ENCODE assay signal across 10 cellular contexts in genomic region chr2:9737053-9737875, GRCh38.
DNase-seq lines count a peak whose midpoint lies in the region; ATAC-seq and TF ChIP-seq lines count a peak whose summit lies in the region.
"Had no signal": no experiment of that assay in that cellular context is flagged by ENCODE, and none has a peak within 500 bp of the region (broad histone marks: within the 10 kb centered on the region; RNA-seq: fewer than 3 reads in every experiment).

No MANE protein-coding gene starts in this region.

- H3K27ac ChIP-seq in WERI-Rb-1 (no peak overlapping the region), right cardiac atrium (ENCODE audit: low read length) (no peak overlapping the region), upper lobe of left lung (no peak overlapping the region)

- peaks cover 19% of the 10 kb centered on the region for H3K9me3 ChIP-seq in WERI-Rb-1 (ENCODE audit: severe bottlenecking)
- no peaks in the 10 kb centered on the region for H3K9me3 ChIP-seq in right cardiac atrium (ENCODE audit: control insufficient read depth, low read length)
- peaks cover 0 to 7% (median 3%) of the 10 kb centered on the region in 4 donors for H3K9me3 ChIP-seq in upper lobe of left lung

- H3K4me3 ChIP-seq in WERI-Rb-1 (ENCODE audit: low read depth, low read length) (no peak overlapping the region), right cardiac atrium (ENCODE audit: low read length) (no peak overlapping the region), upper lobe of left lung (no peak overlapping the region)

- TF ChIP-seq POLR2A in upper lobe of left lung (IDR thresholded peaks at IDR 0.05): no peak

- peaks cover 5% of the 10 kb centered on the region for H3K4me1 ChIP-seq in right cardiac atrium (ENCODE audit: control insufficient read depth, insufficient read depth, low read length)
- H3K4me1 ChIP-seq in upper lobe of left lung: peaks cover 0 to 17% (median 5%) of the 10 kb centered on the region in 4 donors

- peak; percentile 25 for DNase-seq in NCI-H1694 treated with DMSO at 0.1 percent for 48 hours (lab: John Stamatoyannopoulos, UW)
- DNase-seq in NCI-H1694 (lab: John Stamatoyannopoulos, UW): no peak
- peak; percentile 92 for DNase-seq in HEK293T (ENCODE audit: extremely low spot score)
- no peak for DNase-seq in WERI-Rb-1
- DNase-seq in immature natural killer cell: no peak
- DNase-seq in right cardiac atrium: no peak
- no peak for DNase-seq in upper lobe of left lung
- DNase-seq: activated effector memory CD4-positive, alpha-beta T cell treated with anti-CD3 and anti-CD28 coated beads, Interleukin-2, amount 50 U/mL, for 16 hours; mammary epithelial cell had no signal

- H3K36me3 ChIP-seq in WERI-Rb-1 (no peaks in the 10 kb centered on the region), upper lobe of left lung (no peaks in the 10 kb centered on the region)

- H3K4me1 Mint-ChIP-seq in immature natural killer cell: peaks cover 52 to 74% of the 10 kb centered on the region in 2 donors

- peaks cover 0 to 5% (median 3%) of the 10 kb centered on the region in 6 donors for H3K9me3 Mint-ChIP-seq in immature natural killer cell

- WGBS in right cardiac atrium: 67% methylated on average over 9 of the region's 9 CpGs
- WGBS in upper lobe of left lung, 2 donors: 79 to 85% methylated on average over 6 to 8 of the region's 9 CpGs

- intact Hi-C loops in right cardiac atrium (cut with DNase I): no loop called here

- peak overlapping the region in 1 of 5 donors; percentile 87 for H3K4me3 Mint-ChIP-seq in immature natural killer cell

- H3K27me3 ChIP-seq in WERI-Rb-1 (ENCODE audit: insufficient read depth, low read depth, severe bottlenecking) (no peaks in the 10 kb centered on the region), right cardiac atrium (ENCODE audit: control insufficient read depth, insufficient read depth) (no peaks in the 10 kb centered on the region), upper lobe of left lung (no peaks in the 10 kb centered on the region)

- H3K36me3 Mint-ChIP-seq in immature natural killer cell: peaks cover 3 to 6% (median 4%) of the 10 kb centered on the region in 3 donors

- no peak for TF ChIP-seq EP300 in upper lobe of left lung (IDR thresholded peaks at IDR 0.05)

- no peak for ATAC-seq in right cardiac atrium
- no peak for ATAC-seq in HG03135 (IDR thresholded peaks at IDR 0.05; ENCODE audit: unreplicated experiment)
- no peak for ATAC-seq in upper lobe of left lung (ENCODE audit: low FRiP score in 2 of 2)

- POLR2A ChIA-PET in HEK293T (lab: Yijun Ruan, JAX): no interaction called here

- CTCF ChIA-PET in HEK293T (lab: Yijun Ruan, JAX): no interaction called here

- H3K27ac Mint-ChIP-seq in immature natural killer cell: peak overlapping the region; percentile 26 to 99 (median 84)

- TF ChIP-seq CTCF in WERI-Rb-1 (IDR thresholded peaks at IDR 0.05; ENCODE audit: low read depth, low read length): peak; percentile 38; the same call in 1 of the 2 replicates
- TF ChIP-seq CTCF in upper lobe of left lung (IDR thresholded peaks at IDR 0.05): no peak

- peaks cover 0 to 3% (median 2%) of the 10 kb centered on the region in 3 donors for H3K27me3 Mint-ChIP-seq in immature natural killer cell (ENCODE audit: low read depth in 3 of 3)

TF ChIP-seq in HEK293T, 16 proteins besides CTCF, POLR2A, EP300 and RAD21:
- TF ChIP-seq ELF4 (IDR thresholded peaks at IDR 0.05): no peak
- no peak for TF ChIP-seq BHLHE40 (IDR thresholded peaks at IDR 0.05; ENCODE audit: borderline replicate concordance)
- TF ChIP-seq SUZ12 (IDR thresholded peaks at IDR 0.05): no peak
- TF ChIP-seq SP1 (IDR thresholded peaks at IDR 0.05): no peak
- TF ChIP-seq FOXM1 (IDR thresholded peaks at IDR 0.05; ENCODE audit: borderline replicate concordance): no peak
- no peak for TF ChIP-seq LEF1 (IDR thresholded peaks at IDR 0.05; ENCODE audit: borderline replicate concordance)
- no peak for TF ChIP-seq PKNOX1 (IDR thresholded peaks at IDR 0.05)
- TF ChIP-seq NFRKB (IDR thresholded peaks at IDR 0.05): no peak
- TF ChIP-seq L3MBTL2 (conservative IDR thresholded peaks at IDR 0.05): no peak
- no peak for TF ChIP-seq ZNF384 (IDR thresholded peaks at IDR 0.05)
- no peak for TF ChIP-seq CTBP1 (IDR thresholded peaks at IDR 0.05; ENCODE audit: borderline replicate concordance)
- no peak for TF ChIP-seq FOXK2 (IDR thresholded peaks at IDR 0.05)
- no peak for TF ChIP-seq TARDBP (IDR thresholded peaks at IDR 0.05)
- no peak for TF ChIP-seq HDGF (IDR thresholded peaks at IDR 0.05; ENCODE audit: borderline replicate concordance)
- no peak for TF ChIP-seq ARNT (IDR thresholded peaks at IDR 0.05)
- no peak for TF ChIP-seq FOXA1 (IDR thresholded peaks at IDR 0.05)
TF ChIP-seq in HEK293T: peak in this region for 0.

Comparison
In these comparisons a context has a peak if more than half of its experiments do, and no peak if none do; other contexts are left out.
1. DNase-seq: peak in NCI-H1694 treated with DMSO at 0.1 percent for 48 hours (single experiment) and HEK293T (single experiment); none in NCI-H1694 (single experiment), WERI-Rb-1 (single experiment), immature natural killer cell (0 of 3), right cardiac atrium (0 of 3) and upper lobe of left lung (0 of 2).